ENCODE assay signal across 34 cellular contexts in the genomic region with DNA sequence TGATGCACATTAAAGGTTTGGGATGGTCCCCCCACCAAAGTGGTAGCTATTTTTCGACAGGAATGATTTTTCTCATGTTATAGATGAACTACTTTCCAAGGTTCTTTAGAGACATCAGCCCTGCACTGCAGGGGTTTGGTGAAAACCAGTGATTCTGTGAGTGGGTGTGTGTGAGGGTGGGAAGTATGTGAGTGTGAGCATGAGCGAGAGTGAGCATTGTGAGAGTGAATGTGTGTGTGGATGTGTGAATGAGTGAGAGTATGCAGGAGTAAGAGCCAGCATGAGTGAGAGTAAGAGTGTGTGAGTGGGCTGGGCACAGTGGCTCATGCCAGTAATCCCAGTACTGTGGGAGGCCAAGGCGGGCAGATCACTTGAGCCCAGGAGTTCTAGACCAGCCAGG.
"Had no signal": no experiment of that assay in that cellular context is flagged by ENCODE, and none has a peak within 500 bp of the region (broad histone marks: within the 10 kb centered on the region; RNA-seq: fewer than 3 reads in every experiment).

No MANE protein-coding gene starts in this region.

- H3K9me3 Mint-ChIP-seq: activated B cell treated with CpG ODN at 0.5 μM for 24 hours; activated CD8-positive, alpha-beta T cell treated with anti-CD3 and anti-CD28 coated beads for 36 hours; activated T-cell treated with anti-CD3 and anti-CD28 coated beads, Interleukin-2, amount 50 U/mL, for 4 hours; activated T-helper 17 cell treated with anti-CD3 and anti-CD28 coated beads, Interleukin-2, amount 50 U/mL, for 72 hours; central memory CD8-positive, alpha-beta T cell; effector memory CD8-positive, alpha-beta T cell; T-helper 2 cell treated with Interferon-gamma antibody and Interleukin-4, amounts not matched to agents 5 μg/mL and 100 μg/mL, for 36 hours had no signal

- H3K27ac Mint-ChIP-seq: activated B cell treated with CpG ODN at 0.5 μM for 24 hours; activated CD8-positive, alpha-beta T cell treated with anti-CD3 and anti-CD28 coated beads for 36 hours; activated naive CD8-positive, alpha-beta T cell; activated T-helper 17 cell treated with anti-CD3 and anti-CD28 coated beads, Interleukin-2, amount 50 U/mL, for 72 hours; effector memory CD8-positive, alpha-beta T cell; T-helper 17 cell; T-helper 2 cell treated with Interferon-gamma antibody and Interleukin-4, amounts not matched to agents 5 μg/mL and 100 μg/mL, for 36 hours had no signal

- H3K9me3 ChIP-seq: esophagus muscularis mucosa, gastrocnemius medialis had no signal

- H3K27me3 ChIP-seq: brain microvascular endothelial cell had no signal

- H3K4me1 Mint-ChIP-seq: activated B cell treated with CpG ODN at 0.5 μM for 24 hours; activated T-helper 17 cell treated with anti-CD3 and anti-CD28 coated beads, Interleukin-2, amount 50 U/mL, for 72 hours; central memory CD8-positive, alpha-beta T cell had no signal

- H3K4me3 Mint-ChIP-seq: activated B cell treated with CpG ODN at 0.5 μM for 24 hours; activated CD8-positive, alpha-beta T cell treated with anti-CD3 and anti-CD28 coated beads for 36 hours; activated naive CD8-positive, alpha-beta T cell; activated T-cell treated with anti-CD3 and anti-CD28 coated beads, Interleukin-2, amount 50 U/mL, for 4 hours; activated T-helper 17 cell treated with anti-CD3 and anti-CD28 coated beads, Interleukin-2, amount 50 U/mL, for 72 hours; central memory CD8-positive, alpha-beta T cell; effector memory CD8-positive, alpha-beta T cell; T-helper 17 cell; T-helper 2 cell treated with Interferon-gamma antibody and Interleukin-4, amounts not matched to agents 5 μg/mL and 100 μg/mL, for 36 hours had no signal

- H3K36me3 Mint-ChIP-seq: activated naive CD8-positive, alpha-beta T cell had no signal

- FAIRE-seq: astrocyte, bronchial epithelial cell, colon had no signal

- H3K27ac ChIP-seq: brain microvascular endothelial cell, esophagus muscularis mucosa, foreskin keratinocyte, gastrocnemius medialis, WERI-Rb-1 had no signal

- H3K4me3 ChIP-seq: esophagus muscularis mucosa, gastrocnemius medialis had no signal

- H3K36me3 ChIP-seq: brain microvascular endothelial cell, esophagus muscularis mucosa, gastrocnemius medialis, WERI-Rb-1 had no signal

- DNase-seq: activated B cell treated with CpG ODN at 0.5 μM for 24 hours; activated CD4-positive, alpha-beta T cell treated with anti-CD3 and anti-CD28 coated beads for 48 hours; activated CD4-positive, alpha-beta T cell treated with anti-CD3 and anti-CD28 coated beads, Interleukin-2, amount 50 U/mL, for 1 hour; activated CD4-positive, alpha-beta T cell treated with anti-CD3 and anti-CD28 coated beads, Interleukin-2, amount 50 U/mL, for 48 hours; activated CD8-positive, alpha-beta memory T cell treated with anti-CD3 and anti-CD28 coated beads for 24 hours; activated CD8-positive, alpha-beta T cell treated with anti-CD3 and anti-CD28 coated beads for 36 hours; activated effector memory CD4-positive, alpha-beta T cell treated with Interleukin-2 at 50 U/mL for 16 hours; activated gamma-delta T cell treated with Interleukin-2 at 50 U/mL for 16 hours; activated naive CD4-positive, alpha-beta T cell treated with anti-CD3 and anti-CD28 coated beads, Interleukin-2, amount 50 U/mL, for 16 hours; activated naive CD4-positive, alpha-beta T cell treated with Interleukin-2 at 50 U/mL for 16 hours; activated T-cell treated with anti-CD3 and anti-CD28 coated beads, Interleukin-2, amount 50 U/mL, for 4 hours; amniotic stem cell; anterior cingulate cortex; brain microvascular endothelial cell; cortex of kidney; dermis blood vessel endothelial cell; effector CD4-positive, alpha-beta T cell; effector memory CD8-positive, alpha-beta T cell; erythroblast; foreskin keratinocyte; gastrocnemius medialis; T-helper 1 cell; T-helper 17 cell; T1000; WERI-Rb-1 had no signal

- H3K4me1 ChIP-seq: foreskin keratinocyte, gastrocnemius medialis had no signal

- ATAC-seq: activated CD4-positive, CD25-positive, alpha-beta regulatory T cell treated with anti-CD3 and anti-CD28 coated beads, Interleukin-2, amount 50 U/mL, for 24 hours; activated CD8-positive, alpha-beta T cell treated with anti-CD3 and anti-CD28 coated beads for 36 hours; activated T-cell treated with anti-CD3 and anti-CD28 coated beads, Interleukin-2, amount 50 U/mL, for 4 hours; effector memory CD8-positive, alpha-beta T cell; foreskin keratinocyte; gastrocnemius medialis; T-helper 17 cell had no signal
